Comparison of ENCODE assay signal across 3 cellular contexts in genomic region chr13:97205971-97206370, GRCh38.
TF ChIP-seq lines count a peak whose summit lies in the region.

No MANE protein-coding gene starts in this region.

TF ChIP-seq in IMR-90, 13 proteins besides CTCF, POLR2A, EP300 and RAD21:
- no peak for TF ChIP-seq SMC3 (IDR thresholded peaks at IDR 0.05; ENCODE audit: low read depth, low read length)
- TF ChIP-seq MXI1 (IDR thresholded peaks at IDR 0.05; ENCODE audit: borderline replicate concordance, low read depth, low read length), result no peak
- no peak for TF ChIP-seq RCOR1 (IDR thresholded peaks at IDR 0.05; ENCODE audit: insufficient replicate concordance, low read length)
- TF ChIP-seq ELK1 (IDR thresholded peaks at IDR 0.05; ENCODE audit: borderline replicate concordance, low read depth, low read length), result no peak
- TF ChIP-seq MAFK (IDR thresholded peaks at IDR 0.05; ENCODE audit: low read depth, low read length), result no peak
- TF ChIP-seq FOS (IDR thresholded peaks at IDR 0.05; ENCODE audit: low read depth, low read length), result no peak
- no peak for TF ChIP-seq USF2 (IDR thresholded peaks at IDR 0.05; ENCODE audit: low read depth, low read length)
- no peak for TF ChIP-seq CHD1 (IDR thresholded peaks at IDR 0.05; ENCODE audit: low read depth, low read length)
- no peak for TF ChIP-seq MAZ (IDR thresholded peaks at IDR 0.05; ENCODE audit: borderline replicate concordance, low read depth, low read length)
- no peak for TF ChIP-seq BHLHE40 (IDR thresholded peaks at IDR 0.05; ENCODE audit: low read depth, low read length)
- TF ChIP-seq RFX5 (IDR thresholded peaks at IDR 0.05; ENCODE audit: low read depth, low read length), result no peak

TF ChIP-seq in K562, 482 proteins besides CTCF, POLR2A, EP300 and RAD21:
- TF ChIP-seq RCOR1 (IDR thresholded peaks at IDR 0.05; ENCODE audit: borderline replicate concordance in 1 of 2, low read depth in 2 of 2, low read length in 2 of 2) (peak; percentile 52 to 85; a peak in 3 of 4 replicates), NR4A1 (CRISPR knock-in tag; IDR thresholded peaks at IDR 0.05) (no peak), NR4A1 (tag; IDR thresholded peaks at IDR 0.05) (no peak), KDM1A (IDR thresholded peaks at IDR 0.05) (peak; percentile 88 to 90), MEIS2 (IDR thresholded peaks at IDR 0.05; ENCODE audit: partially characterized antibody) (peak; percentile 12), MYC (IDR thresholded peaks at IDR 0.05; ENCODE audit: low read depth, low read length) (no peak), MYC (CRISPR knock-in tag; IDR thresholded peaks at IDR 0.05; ENCODE audit: borderline replicate concordance, low read depth) (no peak)

TF ChIP-seq in HepG2, 621 proteins besides CTCF, POLR2A, EP300 and RAD21:
- TF ChIP-seq ZBTB43 (CRISPR knock-in tag; conservative IDR thresholded peaks at IDR 0.05) (no peak), HOXA7 (CRISPR knock-in tag; IDR thresholded peaks at IDR 0.05) (no peak), PRMT3 (CRISPR knock-in tag; IDR thresholded peaks at IDR 0.05; ENCODE audit: borderline replicate concordance, low read depth) (no peak)
TF ChIP-seq in HepG2: peak in this region for 0.
